Comparison of ENCODE assay signal across 26 cellular contexts in the genomic region with DNA sequence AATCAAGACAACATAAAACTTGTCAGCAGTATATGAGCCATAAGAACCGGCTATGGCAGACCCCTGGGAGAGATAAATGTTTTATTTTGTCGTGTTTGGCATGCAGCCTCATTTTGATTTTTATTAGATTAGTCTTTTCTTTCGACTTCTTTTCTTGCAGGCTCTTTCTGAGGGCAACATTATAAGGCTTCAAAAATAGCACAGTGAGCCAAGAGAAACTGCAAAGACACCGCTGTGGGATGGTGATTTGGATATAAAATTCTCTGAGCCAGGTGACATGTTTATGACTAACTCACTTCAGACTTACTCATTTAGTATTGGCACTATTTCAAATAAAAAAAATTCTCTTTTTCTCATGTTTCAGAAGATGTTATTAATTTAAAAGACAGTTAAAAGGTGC.
"Had no signal": no experiment of that assay in that cellular context is flagged by ENCODE, and none has a peak within 500 bp of the region (broad histone marks: within the 10 kb centered on the region; RNA-seq: fewer than 3 reads in every experiment).

No MANE protein-coding gene starts in this region.

- DNase-seq: activated CD4-positive, alpha-beta T cell treated with anti-CD3 and anti-CD28 coated beads for 48 hours; activated CD4-positive, alpha-beta T cell treated with anti-CD3 and anti-CD28 coated beads, Interleukin-2, amount 50 U/mL, for 4 hours; activated CD4-positive, CD25-positive, alpha-beta regulatory T cell treated with anti-CD3 and anti-CD28 coated beads, Interleukin-2, amount 50 U/mL, for 72 hours; activated CD8-positive, alpha-beta memory T cell treated with anti-CD3 and anti-CD28 coated beads, Interleukin-2, amount 50 U/mL, for 48 hours; activated CD8-positive, alpha-beta T cell treated with anti-CD3 and anti-CD28 coated beads, Interleukin-2, amount 10 ng/mL, durations not matched to agents 7 days and 5 days; activated effector memory CD4-positive, alpha-beta T cell treated with Interleukin-2 at 50 U/mL for 16 hours; activated naive CD4-positive, alpha-beta T cell; activated T-cell treated with anti-CD3 and anti-CD28 coated beads, Interleukin-2, amount 50 U/mL, for 1 hour; aorta; body of pancreas; KG1; NCI-H1092; NCI-H1436; NCI-H1694 treated with DMSO at 0.1 percent for 48 hours; NCI-H2029 treated with DMSO at 0.1 percent for 48 hours; NCI-H226; NCI-H526; NCI-H774; NK-92 treated with Interleukin-12 subunit alpha and Interleukin-12 subunit beta, amount 100 ng/mL, for 24 hours; OCI-M1; Peyer's patch; SHP77 treated with DMSO at 0.1 percent for 48 hours had no signal

- H3K4me3 ChIP-seq: body of pancreas, cardiac muscle cell, Peyer's patch had no signal

- H3K27me3 ChIP-seq: body of pancreas, cardiac muscle cell, Peyer's patch had no signal

- H3K27ac Mint-ChIP-seq: activated CD8-positive, alpha-beta T cell treated with anti-CD3 and anti-CD28 coated beads, Interleukin-2, amount 10 ng/mL, durations not matched to agents 7 days and 5 days; activated naive CD4-positive, alpha-beta T cell treated with anti-CD3 and anti-CD28 coated beads, Interleukin-2, amount 50 U/mL, for 24 hours; T-helper 1 cell treated with Interleukin-12 subunit alpha and Interleukin-12 subunit beta and Interleukin-4 antibody, amounts not matched to agents 30 μg/mL and 1 μg/mL, for 36 hours; WTC11 had no signal

- H3K36me3 Mint-ChIP-seq: activated naive CD4-positive, alpha-beta T cell treated with anti-CD3 and anti-CD28 coated beads, Interleukin-2, amount 50 U/mL, for 24 hours; WTC11 had no signal

- H3K4me1 ChIP-seq: body of pancreas, Peyer's patch had no signal

- H3K4me3 Mint-ChIP-seq: activated CD8-positive, alpha-beta T cell treated with anti-CD3 and anti-CD28 coated beads, Interleukin-2, amount 10 ng/mL, durations not matched to agents 7 days and 5 days; activated naive CD4-positive, alpha-beta T cell treated with anti-CD3 and anti-CD28 coated beads, Interleukin-2, amount 50 U/mL, for 24 hours; T-helper 1 cell treated with Interleukin-12 subunit alpha and Interleukin-12 subunit beta and Interleukin-4 antibody, amounts not matched to agents 30 μg/mL and 1 μg/mL, for 36 hours; WTC11 had no signal

- H3K9me3 ChIP-seq: body of pancreas, Peyer's patch had no signal

- H3K36me3 ChIP-seq: cardiac muscle cell, Peyer's patch had no signal

- H3K9me3 Mint-ChIP-seq: activated naive CD4-positive, alpha-beta T cell treated with anti-CD3 and anti-CD28 coated beads, Interleukin-2, amount 50 U/mL, for 24 hours; T-helper 1 cell treated with Interleukin-12 subunit alpha and Interleukin-12 subunit beta and Interleukin-4 antibody, amounts not matched to agents 30 μg/mL and 1 μg/mL, for 36 hours had no signal

- ATAC-seq: activated CD8-positive, alpha-beta T cell treated with anti-CD3 and anti-CD28 coated beads, Interleukin-2, amount 10 ng/mL, durations not matched to agents 7 days and 5 days; body of pancreas; WTC11 had no signal

- H3K4me1 Mint-ChIP-seq: activated naive CD4-positive, alpha-beta T cell treated with anti-CD3 and anti-CD28 coated beads, Interleukin-2, amount 50 U/mL, for 24 hours had no signal

- H3K27ac ChIP-seq: body of pancreas, cardiac muscle cell, Peyer's patch had no signal
